Comparison of ENCODE assay signal across 25 cellular contexts in genomic region chr7:51222916-51223315, GRCh38.
DNase-seq lines count a peak whose midpoint lies in the region; ATAC-seq and TF ChIP-seq lines count a peak whose summit lies in the region.
"Had no signal": no experiment of that assay in that cellular context is flagged by ENCODE, and none has a peak within 500 bp of the region (broad histone marks: within the 10 kb centered on the region; RNA-seq: fewer than 3 reads in every experiment).

No MANE protein-coding gene starts in this region.

- peaks cover 17% of the 10 kb centered on the region for H3K4me1 ChIP-seq in GM23338 (ENCODE audit: insufficient read depth)
- peaks cover 0 to 15% (median 9%) of the 10 kb centered on the region in 4 donors for H3K4me1 ChIP-seq in esophagus muscularis mucosa
- peaks cover 0 to 4% of the 10 kb centered on the region in 2 donors for H3K4me1 ChIP-seq in neuronal stem cell (ENCODE audit: control insufficient read depth in 2 of 2, insufficient read depth in 1 of 2, low read depth in 1 of 2, low read length in 2 of 2)
- H3K4me1 ChIP-seq: BLaER1 had no signal

- H3K4ac ChIP-seq in neuronal stem cell (ENCODE audit: low read length): peak overlapping the region; percentile 42

- H3K27me3 ChIP-seq in GM23338 (ENCODE audit: insufficient read depth) (no peaks in the 10 kb centered on the region), esophagus muscularis mucosa (no peaks in the 10 kb centered on the region), neuronal stem cell (ENCODE audit: control insufficient read depth in 3 of 3, insufficient read depth in 3 of 3, low read depth in 1 of 3, low read length in 3 of 3) (no peaks in the 10 kb centered on the region)
- H3K27me3 ChIP-seq: BLaER1 had no signal

- H4K91ac ChIP-seq in neuronal stem cell (ENCODE audit: low read depth, low read length, poor library complexity): no peak overlapping the region

- TF ChIP-seq CTCF in GM23338 (conservative IDR thresholded peaks at IDR 0.05; ENCODE audit: low read depth in 2 of 2) (no peak), esophagus muscularis mucosa (IDR thresholded peaks at IDR 0.05) (no peak), GM10266 (IDR thresholded peaks at IDR 0.05; ENCODE audit: control insufficient read depth, insufficient read depth, low read depth, missing control alignments) (no peak)

- H3K9me3 ChIP-seq in esophagus muscularis mucosa (no peaks in the 10 kb centered on the region), neuronal stem cell (replicated peaks in 1 of 2; ENCODE audit: control insufficient read depth in 2 of 2, insufficient read depth in 1 of 2, low read depth in 1 of 2, low read length in 2 of 2) (no peaks in the 10 kb centered on the region)
- H3K9me3 ChIP-seq: BLaER1, SK-N-SH had no signal

- H3K36me3 ChIP-seq in GM23338 (ENCODE audit: insufficient read depth) (no peaks in the 10 kb centered on the region), esophagus muscularis mucosa (peaks cover 0 to 9% (median 0%) of the 10 kb centered on the region in 4 donors), neuronal stem cell (replicated peaks in 1 of 2; ENCODE audit: control insufficient read depth in 2 of 2, insufficient read depth in 2 of 2, low read length in 2 of 2) (no peaks in the 10 kb centered on the region)
- H3K36me3 ChIP-seq: BLaER1 had no signal

- H3K27me3 Mint-ChIP-seq in GM23338 (ENCODE audit: insufficient read depth, low read depth, poor library complexity): peaks cover 3% of the 10 kb centered on the region
- H3K27me3 Mint-ChIP-seq: CD4-positive, alpha-beta T cell had no signal

- no peak overlapping the region for H3K4me2 ChIP-seq in GM23338
- no peak overlapping the region for H3K4me2 ChIP-seq in neuronal stem cell (ENCODE audit: insufficient read depth, low read length, poor library complexity, severe bottlenecking)
- H3K4me2 ChIP-seq: BLaER1, KMS-11, SK-N-SH had no signal

- H3K4me3 ChIP-seq in GM23338 (no peak overlapping the region), esophagus muscularis mucosa (no peak overlapping the region), neuronal stem cell (ENCODE audit: low read length in 2 of 2) (no peak overlapping the region)
- H3K4me3 ChIP-seq: BLaER1 had no signal

- no peak overlapping the region for H3K4me3 Mint-ChIP-seq in GM23338
- H3K4me3 Mint-ChIP-seq: CD4-positive, alpha-beta T cell had no signal

- H3K9me3 Mint-ChIP-seq in GM23338: no peaks in the 10 kb centered on the region
- H3K9me3 Mint-ChIP-seq: CD4-positive, alpha-beta T cell had no signal

- no peak overlapping the region for H2BK5ac ChIP-seq in neuronal stem cell (ENCODE audit: low read length)

- peak overlapping the region; percentile 96 for H3K18ac ChIP-seq in neuronal stem cell (ENCODE audit: low read length)

- DNase-seq in D341Med (ENCODE audit: low spot score): peak; percentile 16
- DNase-seq in GM23338 (ENCODE audit: low spot score): no peak
- DNase-seq in esophagus muscularis mucosa (ENCODE audit: extremely low spot score): peak; percentile 85
- no peak for DNase-seq in neuronal stem cell (ENCODE audit: low spot score)
- DNase-seq in GM10266 (ENCODE audit: extremely low spot score): no peak
- no peak for DNase-seq in HT-29 (ENCODE audit: low spot score)
- no peak for DNase-seq in cerebellar cortex (ENCODE audit: low spot score)
- DNase-seq: ACHN; CD4-positive, alpha-beta T cell; DMS53; GF-D8; HCEC 1CT; IMR-90; NCI-H1105; NCI-H146; NCI-H2029; NCI-H226; NCI-H510A treated with DMSO at 0.1 percent for 48 hours; NCI-H748 treated with DMSO at 0.1 percent for 48 hours; SIG-M5; SK-N-SH had no signal

- H2BK12ac ChIP-seq in neuronal stem cell (ENCODE audit: low read length): no peak overlapping the region

- no peak overlapping the region for H2BK15ac ChIP-seq in neuronal stem cell (ENCODE audit: low read length)

- peaks cover 31% of the 10 kb centered on the region for H3K4me1 Mint-ChIP-seq in GM23338

- H3K79me1 ChIP-seq in neuronal stem cell (ENCODE audit: low read depth, low read length): no peaks in the 10 kb centered on the region

- H3K14ac ChIP-seq in neuronal stem cell (ENCODE audit: low read length): peak overlapping the region; percentile 94

- peak overlapping the region; percentile 34 for H3K9ac ChIP-seq in neuronal stem cell (ENCODE audit: low read depth, low read length, poor library complexity)
- H3K9ac ChIP-seq: BLaER1, KMS-11, SK-N-SH had no signal

- no peaks in the 10 kb centered on the region for H3K9me2 ChIP-seq in GM23338 (ENCODE audit: insufficient read depth)
- H3K9me2 ChIP-seq: SK-N-SH had no signal

- H3K27ac Mint-ChIP-seq in GM23338: no peak overlapping the region; the same call in 1 of the 2 replicates
- H3K27ac Mint-ChIP-seq: CD4-positive, alpha-beta T cell had no signal

- H3K36me3 Mint-ChIP-seq in GM23338 (ENCODE audit: low read depth): no peaks in the 10 kb centered on the region; the same call in 2 of the 3 replicates

- no peak overlapping the region; the same call in 1 of the 2 replicates for H3K27ac ChIP-seq in GM23338 (ENCODE audit: low read depth)
- H3K27ac ChIP-seq in esophagus muscularis mucosa (replicated peaks in 1 of 4): no peak overlapping the region
- H3K27ac ChIP-seq in neuronal stem cell (replicated peaks; ENCODE audit: low read length): no peak overlapping the region
- H3K27ac ChIP-seq: BLaER1, KMS-11, RWPE1 had no signal

- no peak for TF ChIP-seq EP300 in esophagus muscularis mucosa (IDR thresholded peaks at IDR 0.05)

- H2AK5ac ChIP-seq in neuronal stem cell (ENCODE audit: low read depth, low read length): no peak overlapping the region

- H4K20me1 ChIP-seq in GM23338 (replicated peaks; ENCODE audit: insufficient read depth): peaks cover 24% of the 10 kb centered on the region
- H4K20me1 ChIP-seq: BLaER1 had no signal

- H2AFZ ChIP-seq in GM23338 (no peak overlapping the region), neuronal stem cell (ENCODE audit: low read length) (no peak overlapping the region)

- H3K79me2 ChIP-seq in GM23338 (replicated peaks; ENCODE audit: insufficient read depth): peaks cover 67% of the 10 kb centered on the region

- peaks cover 14% of the 10 kb centered on the region for H3F3A ChIP-seq in GM23338 (replicated peaks; ENCODE audit: low read depth)

- TF ChIP-seq POLR2A in esophagus muscularis mucosa (IDR thresholded peaks at IDR 0.05; ENCODE audit: low read depth): no peak

- H3K23ac ChIP-seq in neuronal stem cell (ENCODE audit: low read depth, low read length, poor library complexity): no peak overlapping the region

- ATAC-seq in GM23338 (peak; percentile 20), HG02678 (IDR thresholded peaks at IDR 0.05; ENCODE audit: unreplicated experiment) (no peak)

- intact Hi-C loops in esophagus muscularis mucosa (cut with DNase I): no loop called here

- no peak overlapping the region for H4K8ac ChIP-seq in neuronal stem cell (ENCODE audit: low read depth, low read length)

- WGBS in esophagus muscularis mucosa: 91% methylated on average over 10 of the region's 10 CpGs
- WGBS in neuronal stem cell (ENCODE audit: extremely low coverage in 2 of 2, insufficient read length in 2 of 2, insufficient replicate concordance in 1 of 2), 2 donors: no CpG with 5 or more reads among the region's 10 CpGs

- no peak overlapping the region for H2BK120ac ChIP-seq in neuronal stem cell (ENCODE audit: low read depth, low read length)

TF ChIP-seq in GM23338, 12 proteins besides CTCF, POLR2A, EP300 and RAD21 (continues in another document):
- no peak for TF ChIP-seq POLR2AphosphoS5 (IDR thresholded peaks at IDR 0.05; ENCODE audit: low read depth)
- TF ChIP-seq EZH2phosphoT487 (IDR thresholded peaks at IDR 0.05; ENCODE audit: unreplicated experiment): no peak
- TF ChIP-seq ZNF114 (CRISPR knock-in tag; IDR thresholded peaks at IDR 0.05): no peak

Comparison
In these comparisons a context has a peak if more than half of its experiments do, and no peak if none do; other contexts are left out.
1. DNase-seq: peak in D341Med (single experiment) and esophagus muscularis mucosa (single experiment); none in GM23338 (single experiment), neuronal stem cell (single experiment), GM10266 (single experiment), HT-29 (single experiment) and cerebellar cortex (single experiment).